9 cellular contexts compared by ENCODE assay signal in genomic region chr1:31593770-31594632, GRCh38. TPM values are rescaled to one million over a fixed set of nuclear protein-coding genes. Genes with fewer than 3 reads are reported as not detected.
DNase-seq lines count a peak whose midpoint lies in the region; ATAC-seq and TF ChIP-seq lines count a peak whose summit lies in the region.
"Had no signal": no experiment of that assay in that cellular context is flagged by ENCODE, and none has a peak within 500 bp of the region (broad histone marks: within the 10 kb centered on the region; RNA-seq: fewer than 3 reads in every experiment).

No MANE protein-coding gene starts in this region.

- no peak overlapping the region for H3K4me3 Mint-ChIP-seq in brain

- DNase-seq in ACHN, result peak; percentile 72
- DNase-seq in NCI-H1105 treated with DMSO at 0.1 percent for 48 hours (lab: John Stamatoyannopoulos, UW), result peak; percentile 70
- DNase-seq in T-helper 22 cell (ENCODE audit: low read depth), result peak; percentile 13
- DNase-seq in kidney epithelial cell (ENCODE audit: low read depth), result no peak
- DNase-seq in stimulated activated CD4-positive, alpha-beta T cell treated with anti-CD3 and anti-CD28 coated beads, TNF-alpha, amount 100 ng/mL, for 1 hour (ENCODE audit: low read depth in 3 of 3, low spot score in 1 of 3), result peak in 2 of 3 donors; percentile 18 to 55
- DNase-seq in foreskin melanocyte, result no peak

- peaks cover 6% of the 10 kb centered on the region for H3K4me1 Mint-ChIP-seq in brain

- H3K4me3 ChIP-seq in kidney epithelial cell (ENCODE audit: low read depth, low read length), result no peak overlapping the region

- H3K27me3 Mint-ChIP-seq in brain, result peaks cover 35% of the 10 kb centered on the region

- H3K27ac Mint-ChIP-seq in brain, result peak overlapping the region in 2 of 5 experiments; percentile 28 to 41

- H3K9me3 Mint-ChIP-seq in brain, result peaks cover 0 to 12% (median 0%) of the 10 kb centered on the region in 5 experiments

- H3K36me3 Mint-ChIP-seq in brain, result no peaks in the 10 kb centered on the region

- ATAC-seq in GM18505 (IDR thresholded peaks at IDR 0.05; ENCODE audit: unreplicated experiment), result peak; percentile 61

- in situ Hi-C loops in ACHN (cut with HindIII; ENCODE audit: low pct_ligation_motif_present, low pct_unique_long_range_greater_than_20kb, low sequenced_read_pairs), result no loop called here

- TF ChIP-seq CTCF in brain (conservative IDR thresholded peaks at IDR 0.05) (peak; percentile 59 to 68), kidney epithelial cell (IDR thresholded peaks at IDR 0.05; ENCODE audit: insufficient read depth, low read length, poor library complexity, severe bottlenecking) (peak; percentile 95)

- H3K27me3 ChIP-seq in kidney epithelial cell (ENCODE audit: control insufficient read depth, insufficient read depth, low read length), result no peaks in the 10 kb centered on the region

- no peak for TF ChIP-seq POLR2A in GM18505 (IDR thresholded peaks at IDR 0.05; ENCODE audit: borderline replicate concordance, extremely low read depth, insufficient read depth, insufficient read length)

- no peaks in the 10 kb centered on the region for H3K36me3 ChIP-seq in kidney epithelial cell (ENCODE audit: control insufficient read depth, insufficient read depth, low read length)
- H3K36me3 ChIP-seq: neutrophil had no signal

RNA-seq across cellular contexts. Expression of gene TINAGL1, which starts 17.7 kb away (rescaled TPM):
- 9.7 TPM for polyA plus RNA-seq in brain (ENCODE audit: insufficient read depth, low read depth, low replicate concordance)
- total RNA-seq in kidney epithelial cell, result 140 and 149 TPM in 2 replicates

RNA-seq across cellular contexts. Expression of gene HCRTR1, which starts 23.5 kb away (rescaled TPM):
- not detected for polyA plus RNA-seq in brain (ENCODE audit: insufficient read depth, low read depth, low replicate concordance)
- total RNA-seq in kidney epithelial cell, result not detected in 2 replicates

RNA-seq across cellular contexts. Expression of gene PEF1, which starts 50.7 kb away (rescaled TPM):
- polyA plus RNA-seq in brain (ENCODE audit: insufficient read depth, low read depth, low replicate concordance), result 142 TPM
- total RNA-seq in kidney epithelial cell, result 86.8 and 100 TPM in 2 replicates

Comparison
In these comparisons a context has a peak if more than half of its experiments do, and no peak if none do; other contexts are left out.
1. DNase-seq: peak in ACHN (single experiment), NCI-H1105 treated with DMSO at 0.1 percent for 48 hours (single experiment), T-helper 22 cell (single experiment) and stimulated activated CD4-positive, alpha-beta T cell treated with anti-CD3 and anti-CD28 coated beads, TNF-alpha, amount 100 ng/mL, for 1 hour (2 of 3); none in kidney epithelial cell (single experiment) and foreskin melanocyte (single experiment).